ENCODE assay signal across 21 cellular contexts in genomic region chr12:132344181-132344580, GRCh38. TPM values are rescaled to one million over a fixed set of nuclear protein-coding genes. Genes with fewer than 3 reads are reported as not detected.
DNase-seq lines count a peak whose midpoint lies in the region; ATAC-seq and TF ChIP-seq lines count a peak whose summit lies in the region.
"Had no signal": no experiment of that assay in that cellular context is flagged by ENCODE, and none has a peak within 500 bp of the region (broad histone marks: within the 10 kb centered on the region; RNA-seq: fewer than 3 reads in every experiment).

No MANE protein-coding gene starts in this region.

- H3F3A ChIP-seq in neural progenitor cell (ENCODE audit: low read depth): peaks cover 6% of the 10 kb centered on the region

- H3K9me3 ChIP-seq in BLaER1 (peaks cover 10% of the 10 kb centered on the region), neural progenitor cell (ENCODE audit: low read depth) (no peaks in the 10 kb centered on the region), sigmoid colon (no peaks in the 10 kb centered on the region), right lobe of liver (no peaks in the 10 kb centered on the region)
- H3K9me3 ChIP-seq in CD4-positive, alpha-beta memory T cell (ENCODE audit: control insufficient read depth in 1 of 2, low read length in 2 of 2): peaks cover 0 to 3% of the 10 kb centered on the region in 2 donors
- H3K9me3 ChIP-seq: BE2C, HAP-1 had no signal

- CTCF ChIA-PET in CD4-positive, alpha-beta memory T cell (lab: Charles Lee; ENCODE audit: partially characterized antibody): no interaction called here

- H3K9me3 Mint-ChIP-seq in glutamatergic neuron (ENCODE audit: unreplicated experiment) (peaks cover 5% of the 10 kb centered on the region), neural progenitor cell (peaks cover 2% of the 10 kb centered on the region)
- H3K9me3 Mint-ChIP-seq in CD4-positive, alpha-beta memory T cell: no peaks in the 10 kb centered on the region
- H3K9me3 Mint-ChIP-seq: CD8-positive, alpha-beta memory T cell; GM23338 had no signal

- peaks cover 5% of the 10 kb centered on the region for H3K27me3 Mint-ChIP-seq in glutamatergic neuron (ENCODE audit: unreplicated experiment)
- H3K27me3 Mint-ChIP-seq in neural progenitor cell (ENCODE audit: insufficient read depth, low read depth): peaks cover 25% of the 10 kb centered on the region
- H3K27me3 Mint-ChIP-seq in CD4-positive, alpha-beta memory T cell: peaks cover 4 to 9% of the 10 kb centered on the region in 2 donors
- H3K27me3 Mint-ChIP-seq: CD4-positive, CD25-positive, alpha-beta regulatory T cell had no signal

- H3K27me3 ChIP-seq in BLaER1 (peaks cover 19% of the 10 kb centered on the region), neural progenitor cell (peaks cover 51% of the 10 kb centered on the region), sigmoid colon (no peaks in the 10 kb centered on the region), right lobe of liver (no peaks in the 10 kb centered on the region)
- H3K27me3 ChIP-seq in CD4-positive, alpha-beta memory T cell (ENCODE audit: insufficient read depth, low read length): no peaks in the 10 kb centered on the region

- H2AFZ ChIP-seq in neural progenitor cell (replicated peaks): no peak overlapping the region
- H2AFZ ChIP-seq: GM23338 had no signal

- TF ChIP-seq POLR2A in sigmoid colon (IDR thresholded peaks at IDR 0.05): no peak
- TF ChIP-seq POLR2A in right lobe of liver (IDR thresholded peaks at IDR 0.05): no peak

- intact Hi-C loops in sigmoid colon (cut with DNase I) (no loop called here), right lobe of liver (cut with DNase I) (no loop called here)
- intact Hi-C loops in CD4-positive, alpha-beta memory T cell (cut with micrococcal nuclease): no loop called here

- peaks cover 19% of the 10 kb centered on the region for H3K4me1 Mint-ChIP-seq in glutamatergic neuron (ENCODE audit: low read depth, unreplicated experiment)
- H3K4me1 Mint-ChIP-seq in neural progenitor cell: peaks cover 31% of the 10 kb centered on the region
- H3K4me1 Mint-ChIP-seq in CD4-positive, alpha-beta memory T cell: peaks cover 5 to 8% (median 7%) of the 10 kb centered on the region in 4 donors

- TF ChIP-seq EP300 in sigmoid colon (IDR thresholded peaks at IDR 0.05): no peak

- no peak overlapping the region for H3K4me3 Mint-ChIP-seq in glutamatergic neuron (ENCODE audit: unreplicated experiment)
- no peak overlapping the region for H3K4me3 Mint-ChIP-seq in neural progenitor cell
- no peak overlapping the region for H3K4me3 Mint-ChIP-seq in CD4-positive, alpha-beta memory T cell
- H3K4me3 Mint-ChIP-seq: CD4-positive, CD25-positive, alpha-beta regulatory T cell; CD8-positive, alpha-beta memory T cell; GM23338; HFFc6 had no signal

- no peak for DNase-seq in glutamatergic neuron
- DNase-seq in neural progenitor cell (ENCODE audit: low spot score): peak; percentile 21
- no peak for DNase-seq in sigmoid colon
- no peak for DNase-seq in AG08396 (ENCODE audit: low spot score)
- DNase-seq in right lobe of liver: no peak
- no peak for DNase-seq in CD4-positive, alpha-beta memory T cell
- DNase-seq: AML-193; BE2C; CD4-positive, CD25-positive, alpha-beta regulatory T cell; CD8-positive, alpha-beta memory T cell; DMS 273 treated with DMSO at 0.1 percent for 48 hours; EL; GDM1; HFFc6 had no signal

- H3K9ac ChIP-seq in BLaER1 (no peak overlapping the region), neural progenitor cell (no peak overlapping the region)

- H3K36me3 ChIP-seq in BLaER1 (no peaks in the 10 kb centered on the region), neural progenitor cell (no peaks in the 10 kb centered on the region), sigmoid colon (no peaks in the 10 kb centered on the region), right lobe of liver (no peaks in the 10 kb centered on the region)
- H3K36me3 ChIP-seq in CD4-positive, alpha-beta memory T cell (ENCODE audit: insufficient read depth, low read length): no peaks in the 10 kb centered on the region
- H3K36me3 ChIP-seq: BE2C, HAP-1 had no signal

- POLR2A ChIA-PET in CD4-positive, alpha-beta memory T cell (lab: Charles Lee; ENCODE audit: partially characterized antibody): no interaction called here

- no peak overlapping the region for H3K4me3 ChIP-seq in BLaER1
- no peak overlapping the region for H3K4me3 ChIP-seq in neural progenitor cell
- H3K4me3 ChIP-seq in sigmoid colon: peak overlapping the region in 1 of 4 donors; percentile 1
- H3K4me3 ChIP-seq in right lobe of liver: no peak overlapping the region
- no peak overlapping the region for H3K4me3 ChIP-seq in CD4-positive, alpha-beta memory T cell (ENCODE audit: low read length in 2 of 2)
- H3K4me3 ChIP-seq: GM12878, GM23338, HAP-1 had no signal

- H3K27ac ChIP-seq in BLaER1: no peak overlapping the region
- no peak overlapping the region for H3K27ac ChIP-seq in neural progenitor cell
- H3K27ac ChIP-seq in sigmoid colon: peak overlapping the region in 3 of 4 donors; percentile 58 to 69 (median 66)
- H3K27ac ChIP-seq in right lobe of liver: no peak overlapping the region
- H3K27ac ChIP-seq in CD4-positive, alpha-beta memory T cell (ENCODE audit: low read depth, low read length): no peak overlapping the region
- H3K27ac ChIP-seq: 22Rv1, C4-2B had no signal

- H3K36me3 Mint-ChIP-seq in glutamatergic neuron (ENCODE audit: unreplicated experiment): peaks cover 5% of the 10 kb centered on the region
- no peaks in the 10 kb centered on the region for H3K36me3 Mint-ChIP-seq in neural progenitor cell
- H3K36me3 Mint-ChIP-seq in CD4-positive, alpha-beta memory T cell: no peaks in the 10 kb centered on the region
- H3K36me3 Mint-ChIP-seq: CD4-positive, CD25-positive, alpha-beta regulatory T cell; CD8-positive, alpha-beta memory T cell had no signal

- TF ChIP-seq CTCF in glutamatergic neuron (IDR thresholded peaks at IDR 0.05; ENCODE audit: partially characterized antibody, unreplicated experiment) (no peak), neural progenitor cell (IDR thresholded peaks at IDR 0.05) (no peak), sigmoid colon (IDR thresholded peaks at IDR 0.05) (no peak), right lobe of liver (IDR thresholded peaks at IDR 0.05) (no peak)

- H3K4me1 ChIP-seq in BLaER1 (peaks cover 53% of the 10 kb centered on the region), neural progenitor cell (peaks cover 8% of the 10 kb centered on the region), sigmoid colon (peaks cover 0 to 24% (median 18%) of the 10 kb centered on the region in 4 donors), right lobe of liver (no peaks in the 10 kb centered on the region)
- H3K4me1 ChIP-seq in CD4-positive, alpha-beta memory T cell (ENCODE audit: insufficient read depth, low read length): no peaks in the 10 kb centered on the region
- H3K4me1 ChIP-seq: BE2C, HAP-1 had no signal

- ATAC-seq in right lobe of liver: no peak
- ATAC-seq: GM12878, GM23338 had no signal

- H3K79me2 ChIP-seq in neural progenitor cell (ENCODE audit: low read depth): no peaks in the 10 kb centered on the region

- H3K4me2 ChIP-seq in BLaER1 (peak overlapping the region; percentile 88), neural progenitor cell (peak overlapping the region; percentile 4)
- H3K4me2 ChIP-seq: GM23338 had no signal

- WGBS in sigmoid colon, 2 donors: 78 to 80% methylated on average over 11 of the region's 11 CpGs
- 78% methylated on average over 6 of the region's 11 CpGs for WGBS in right lobe of liver (ENCODE audit: insufficient coverage, low coverage, low lambda C conversion rate, missing lambda C conversion rate)

- H3K27ac Mint-ChIP-seq in glutamatergic neuron (ENCODE audit: unreplicated experiment): peak overlapping the region; percentile 15
- no peak overlapping the region for H3K27ac Mint-ChIP-seq in neural progenitor cell
- no peak overlapping the region for H3K27ac Mint-ChIP-seq in CD4-positive, alpha-beta memory T cell
- H3K27ac Mint-ChIP-seq: CD4-positive, CD25-positive, alpha-beta regulatory T cell; CD8-positive, alpha-beta memory T cell; GM23338; HFFc6 had no signal

- no peaks in the 10 kb centered on the region for H4K20me1 ChIP-seq in BLaER1
- H4K20me1 ChIP-seq in neural progenitor cell (ENCODE audit: low read depth): no peaks in the 10 kb centered on the region

RNA-seq across cellular contexts. Expression of gene GALNT9, which starts 14.8 kb away (rescaled TPM):
- total RNA-seq in glutamatergic neuron (ENCODE audit: unreplicated experiment) (13.7 TPM), neural progenitor cell (ENCODE audit: low replicate concordance) (0.34 TPM in 1 of 2 replicates, not detected in the other), sigmoid colon (1 to 10 TPM in 3 of 4 donors, under 1 TPM in 1; 0.28 to 5.0 (median 3.2) TPM), right lobe of liver (not detected)
- polyA plus RNA-seq in sigmoid colon: under 1 TPM in 1 of 3 donors, not detected in 2; 0.45 TPM
- total RNA-seq in CD4-positive, alpha-beta memory T cell: not detected
- under 1 TPM in 1 of 2 donors, not detected in 1; 0.61 TPM for polyA plus RNA-seq in CD4-positive, alpha-beta memory T cell
- total RNA-seq: GM12878, HFFc6 had no signal
- polyA plus RNA-seq: AG04450; CD8-positive, alpha-beta memory T cell had no signal

Comparison
In these comparisons a context has a peak if more than half of its experiments do, and no peak if none do; other contexts are left out.
1. H3K27ac ChIP-seq: peak in sigmoid colon (3 of 4); none in BLaER1 (single experiment), neural progenitor cell (single experiment), right lobe of liver (0 of 3) and CD4-positive, alpha-beta memory T cell (single experiment).